ENCODE assay signal across 8 cellular contexts in the genomic region with DNA sequence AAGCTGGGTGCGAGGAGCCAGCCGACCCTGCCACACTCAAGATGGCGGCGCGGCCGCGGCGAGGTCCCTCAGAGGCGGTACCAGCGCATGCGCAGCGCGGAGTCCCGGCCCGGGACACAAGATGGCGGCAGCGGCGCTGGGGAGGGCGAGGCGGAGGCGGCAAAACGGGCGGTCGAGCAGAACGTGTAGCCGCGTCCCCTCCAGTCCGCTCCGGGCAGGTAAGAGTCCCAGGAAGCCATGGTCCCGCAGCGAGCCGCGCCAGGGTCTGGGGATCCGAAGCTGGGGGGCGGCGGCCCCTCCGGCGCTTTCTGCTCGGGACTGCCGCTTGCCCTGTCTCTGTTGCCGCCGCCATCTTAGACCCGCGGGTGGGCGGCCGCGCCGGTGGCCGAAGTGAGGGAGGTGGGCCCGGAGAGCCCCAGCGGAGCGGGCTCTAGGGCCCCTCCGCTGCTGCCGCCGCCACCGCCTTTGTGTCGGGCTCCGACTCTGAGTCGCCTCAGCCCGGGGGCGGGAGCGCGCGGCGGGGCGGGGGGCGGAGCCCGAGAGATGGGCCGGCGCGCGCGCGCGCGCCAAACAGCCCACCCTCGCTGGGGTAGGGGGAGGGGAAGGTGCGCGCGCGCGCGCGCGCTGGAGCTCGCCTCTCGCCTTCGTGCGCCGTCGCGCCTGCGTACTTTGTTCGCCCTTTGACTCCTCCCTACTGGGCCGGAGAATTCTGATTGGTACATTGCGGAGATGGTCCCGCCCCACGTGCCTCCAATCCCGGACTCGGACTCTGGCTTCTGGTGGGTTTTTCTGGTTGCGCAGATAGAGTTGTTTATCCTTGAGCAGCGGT. TPM values are rescaled to one million over a fixed set of nuclear protein-coding genes. Genes with fewer than 3 reads are reported as not detected.
DNase-seq lines count a peak whose midpoint lies in the region; ATAC-seq, FAIRE-seq and TF ChIP-seq lines count a peak whose summit lies in the region.

A gene (plus strand): TSS at position 97 of the 829 bp plus-strand sequence. CDS start 4,317 bp downstream, outside the sequence.

- H3K27ac ChIP-seq in smooth muscle cell (ENCODE audit: low read depth) = peak within 1 kb of the TSS; percentile 100

- H3K36me3 Mint-ChIP-seq in WTC11 = peaks cover 25% of the 10 kb centered on the region

- no peaks in the 10 kb centered on the region for H3K27me3 ChIP-seq in bronchial epithelial cell (ENCODE audit: control insufficient read depth, insufficient read depth, low read length)
- no peaks in the 10 kb centered on the region for H3K27me3 ChIP-seq in smooth muscle cell (ENCODE audit: low read depth)

- H3K4me3 Mint-ChIP-seq in WTC11 = peak within 1 kb of the TSS; percentile 96

- CTCF ChIA-PET in WTC11 (lab: Charles Lee) = interaction anchor here (0.6 to 5.0 kb wide), 18 partner anchors 12 to 623 kb away, joined by 3 to 48 read pairs (median 4); a partner anchor contains a TSS

- H3K4me1 Mint-ChIP-seq in WTC11 = peaks cover 39% of the 10 kb centered on the region

- peaks cover 8% of the 10 kb centered on the region for H3F3A ChIP-seq in smooth muscle cell (ENCODE audit: low read depth)

- TF ChIP-seq CTCF in WTC11 (IDR thresholded peaks at IDR 0.05) (no peak), bronchial epithelial cell (IDR thresholded peaks at IDR 0.05; ENCODE audit: insufficient read depth, low read length, severe bottlenecking) (no peak), smooth muscle cell (IDR thresholded peaks at IDR 0.05; ENCODE audit: borderline replicate concordance, insufficient read depth, poor library complexity, severe bottlenecking) (no peak)

- H3K4me3 ChIP-seq in bronchial epithelial cell (ENCODE audit: low read depth, low read length) = peak within 1 kb of the TSS; percentile 98
- H3K4me3 ChIP-seq in smooth muscle cell = peak within 1 kb of the TSS; percentile 94

- FAIRE-seq in bronchial epithelial cell (lab: Jason Lieb, UNC) = no peak

- H3K4me1 ChIP-seq in smooth muscle cell (ENCODE audit: low read depth) = peaks cover 10% of the 10 kb centered on the region

- peak within 1 kb of the TSS; percentile 100 for H3K27ac Mint-ChIP-seq in WTC11

- ATAC-seq in GM19023 (IDR thresholded peaks at IDR 0.05; ENCODE audit: unreplicated experiment) (peak; percentile 77), HG03196 (IDR thresholded peaks at IDR 0.05; ENCODE audit: unreplicated experiment) (peak; percentile 73), WTC11 (peak; percentile 63)

- H2AFZ ChIP-seq in smooth muscle cell (ENCODE audit: low read depth) = peak within 1 kb of the TSS; percentile 64

- peak within 1 kb of the TSS; percentile 100 for H3K9ac ChIP-seq in smooth muscle cell (ENCODE audit: low read depth)

- no peaks in the 10 kb centered on the region for H3K9me3 Mint-ChIP-seq in WTC11

- peaks cover 35% of the 10 kb centered on the region for H3K79me2 ChIP-seq in smooth muscle cell (ENCODE audit: low read depth)

- H3K9me3 ChIP-seq in smooth muscle cell (replicated peaks; ENCODE audit: low read depth) = no peaks in the 10 kb centered on the region

- peaks cover 49% of the 10 kb centered on the region for H4K20me1 ChIP-seq in smooth muscle cell (ENCODE audit: low read depth)

- H3K27me3 Mint-ChIP-seq in WTC11 (ENCODE audit: low read depth) = no peaks in the 10 kb centered on the region

- WGBS in smooth muscle cell (ENCODE audit: low lambda C conversion rate) = under 1% methylated on average over 55 of the region's 102 CpGs

- H3K4me2 ChIP-seq in smooth muscle cell = peak within 1 kb of the TSS; percentile 99

- H3K36me3 ChIP-seq in bronchial epithelial cell (ENCODE audit: control insufficient read depth, insufficient read depth, low read length) (peaks cover 15% of the 10 kb centered on the region), smooth muscle cell (ENCODE audit: low read depth) (peaks cover 2% of the 10 kb centered on the region)

- DNase-seq in AG08396 (ENCODE audit: low spot score) (peak; percentile 99), NCI-H226 (peak; percentile 96), WTC11 (ENCODE audit: low spot score) (peak; percentile 98), bronchial epithelial cell (ENCODE audit: low read depth) (peak; percentile 88), iPS-NIHi7 (ENCODE audit: extremely low spot score) (peak; percentile 99), smooth muscle cell (lab: John Stamatoyannopoulos, UW; ENCODE audit: unreplicated experiment) (peak; percentile 92)

- POLR2A ChIA-PET in WTC11 (lab: Charles Lee) = interaction anchor here (0.6 to 3.4 kb wide), 23 partner anchors 13 to 498 kb away, joined by 3 to 43 read pairs (median 4); a partner anchor contains a TSS

TF ChIP-seq in WTC11, 78 proteins besides CTCF, POLR2A, EP300 and RAD21 (continues in another document):
- TF ChIP-seq, protein P1, sequence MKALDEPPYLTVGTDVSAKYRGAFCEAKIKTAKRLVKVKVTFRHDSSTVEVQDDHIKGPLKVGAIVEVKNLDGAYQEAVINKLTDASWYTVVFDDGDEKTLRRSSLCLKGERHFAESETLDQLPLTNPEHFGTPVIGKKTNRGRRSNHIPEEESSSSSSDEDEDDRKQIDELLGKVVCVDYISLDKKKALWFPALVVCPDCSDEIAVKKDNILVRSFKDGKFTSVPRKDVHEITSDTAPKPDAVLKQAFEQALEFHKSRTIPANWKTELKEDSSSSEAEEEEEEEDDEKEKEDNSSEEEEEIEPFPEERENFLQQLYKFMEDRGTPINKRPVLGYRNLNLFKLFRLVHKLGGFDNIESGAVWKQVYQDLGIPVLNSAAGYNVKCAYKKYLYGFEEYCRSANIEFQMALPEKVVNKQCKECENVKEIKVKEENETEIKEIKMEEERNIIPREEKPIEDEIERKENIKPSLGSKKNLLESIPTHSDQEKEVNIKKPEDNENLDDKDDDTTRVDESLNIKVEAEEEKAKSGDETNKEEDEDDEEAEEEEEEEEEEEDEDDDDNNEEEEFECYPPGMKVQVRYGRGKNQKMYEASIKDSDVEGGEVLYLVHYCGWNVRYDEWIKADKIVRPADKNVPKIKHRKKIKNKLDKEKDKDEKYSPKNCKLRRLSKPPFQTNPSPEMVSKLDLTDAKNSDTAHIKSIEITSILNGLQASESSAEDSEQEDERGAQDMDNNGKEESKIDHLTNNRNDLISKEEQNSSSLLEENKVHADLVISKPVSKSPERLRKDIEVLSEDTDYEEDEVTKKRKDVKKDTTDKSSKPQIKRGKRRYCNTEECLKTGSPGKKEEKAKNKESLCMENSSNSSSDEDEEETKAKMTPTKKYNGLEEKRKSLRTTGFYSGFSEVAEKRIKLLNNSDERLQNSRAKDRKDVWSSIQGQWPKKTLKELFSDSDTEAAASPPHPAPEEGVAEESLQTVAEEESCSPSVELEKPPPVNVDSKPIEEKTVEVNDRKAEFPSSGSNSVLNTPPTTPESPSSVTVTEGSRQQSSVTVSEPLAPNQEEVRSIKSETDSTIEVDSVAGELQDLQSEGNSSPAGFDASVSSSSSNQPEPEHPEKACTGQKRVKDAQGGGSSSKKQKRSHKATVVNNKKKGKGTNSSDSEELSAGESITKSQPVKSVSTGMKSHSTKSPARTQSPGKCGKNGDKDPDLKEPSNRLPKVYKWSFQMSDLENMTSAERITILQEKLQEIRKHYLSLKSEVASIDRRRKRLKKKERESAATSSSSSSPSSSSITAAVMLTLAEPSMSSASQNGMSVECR (CRISPR knock-in tag; IDR thresholded peaks at IDR 0.05; ENCODE audit: borderline replicate concordance) = peak; percentile 76; the same call in 1 of the 2 replicates
- no peak for TF ChIP-seq ZNF138 (CRISPR knock-in tag; conservative IDR thresholded peaks at IDR 0.05)
- TF ChIP-seq, protein P2, sequence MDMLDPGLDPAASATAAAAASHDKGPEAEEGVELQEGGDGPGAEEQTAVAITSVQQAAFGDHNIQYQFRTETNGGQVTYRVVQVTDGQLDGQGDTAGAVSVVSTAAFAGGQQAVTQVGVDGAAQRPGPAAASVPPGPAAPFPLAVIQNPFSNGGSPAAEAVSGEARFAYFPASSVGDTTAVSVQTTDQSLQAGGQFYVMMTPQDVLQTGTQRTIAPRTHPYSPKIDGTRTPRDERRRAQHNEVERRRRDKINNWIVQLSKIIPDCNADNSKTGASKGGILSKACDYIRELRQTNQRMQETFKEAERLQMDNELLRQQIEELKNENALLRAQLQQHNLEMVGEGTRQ (CRISPR knock-in tag; IDR thresholded peaks at IDR 0.05) = peak; percentile 88
- TF ChIP-seq, protein P3, sequence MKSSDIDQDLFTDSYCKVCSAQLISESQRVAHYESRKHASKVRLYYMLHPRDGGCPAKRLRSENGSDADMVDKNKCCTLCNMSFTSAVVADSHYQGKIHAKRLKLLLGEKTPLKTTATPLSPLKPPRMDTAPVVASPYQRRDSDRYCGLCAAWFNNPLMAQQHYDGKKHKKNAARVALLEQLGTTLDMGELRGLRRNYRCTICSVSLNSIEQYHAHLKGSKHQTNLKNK (CRISPR knock-in tag; IDR thresholded peaks at IDR 0.05) = peak; percentile 80; the same call in 1 of the 2 replicates
- TF ChIP-seq ZBTB21 (CRISPR knock-in tag; IDR thresholded peaks at IDR 0.05; ENCODE audit: borderline replicate concordance) = 0 out of 2 replicates have a peak, but pooled peaks have one; percentile 56
- TF ChIP-seq ZNF121 (CRISPR knock-in tag; IDR thresholded peaks at IDR 0.05) = 0 out of 2 replicates have a peak, but pooled peaks have one; percentile 34
- TF ChIP-seq GABPB1 (CRISPR knock-in tag; IDR thresholded peaks at IDR 0.05) = peak; percentile 63
- TF ChIP-seq ZNF219 (CRISPR knock-in tag; IDR thresholded peaks at IDR 0.05; ENCODE audit: borderline replicate concordance) = peak; percentile 75; the same call in 1 of the 2 replicates
- TF ChIP-seq, protein P4, sequence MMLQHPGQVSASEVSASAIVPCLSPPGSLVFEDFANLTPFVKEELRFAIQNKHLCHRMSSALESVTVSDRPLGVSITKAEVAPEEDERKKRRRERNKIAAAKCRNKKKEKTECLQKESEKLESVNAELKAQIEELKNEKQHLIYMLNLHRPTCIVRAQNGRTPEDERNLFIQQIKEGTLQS (CRISPR knock-in tag; conservative IDR thresholded peaks at IDR 0.05) = no peak
- TF ChIP-seq, protein P5, sequence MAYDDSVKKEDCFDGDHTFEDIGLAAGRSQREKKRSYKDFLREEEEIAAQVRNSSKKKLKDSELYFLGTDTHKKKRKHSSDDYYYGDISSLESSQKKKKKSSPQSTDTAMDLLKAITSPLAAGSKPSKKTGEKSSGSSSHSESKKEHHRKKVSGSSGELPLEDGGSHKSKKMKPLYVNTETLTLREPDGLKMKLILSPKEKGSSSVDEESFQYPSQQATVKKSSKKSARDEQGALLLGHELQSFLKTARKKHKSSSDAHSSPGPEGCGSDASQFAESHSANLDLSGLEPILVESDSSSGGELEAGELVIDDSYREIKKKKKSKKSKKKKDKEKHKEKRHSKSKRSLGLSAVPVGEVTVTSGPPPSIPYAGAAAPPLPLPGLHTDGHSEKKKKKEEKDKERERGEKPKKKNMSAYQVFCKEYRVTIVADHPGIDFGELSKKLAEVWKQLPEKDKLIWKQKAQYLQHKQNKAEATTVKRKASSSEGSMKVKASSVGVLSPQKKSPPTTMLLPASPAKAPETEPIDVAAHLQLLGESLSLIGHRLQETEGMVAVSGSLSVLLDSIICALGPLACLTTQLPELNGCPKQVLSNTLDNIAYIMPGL (CRISPR knock-in tag; IDR thresholded peaks at IDR 0.05) = peak; percentile 31; the same call in 1 of the 2 replicates
- TF ChIP-seq FOXK1 (CRISPR knock-in tag; IDR thresholded peaks at IDR 0.05) = peak; percentile 74

RNA-seq across cellular contexts. Expression of the gene that starts here (rescaled TPM):
- total RNA-seq in WTC11 (2021) = 37.7 to 42.2 TPM (median 39.4 TPM) in 3 replicates
- total RNA-seq in bronchial epithelial cell = 4.6 and 6.3 TPM in 2 replicates
- total RNA-seq in smooth muscle cell = 13.5 and 15.4 TPM in 2 replicates
- polyA plus RNA-seq in smooth muscle cell = 37.2 and 38.9 TPM in 2 replicates

Comparison
In these comparisons a context has a peak if more than half of its experiments do, and no peak if none do; other contexts are left out.
1. Peak in every context shown above with its lines: DNase-seq, ATAC-seq, H3K4me3 ChIP-seq and H3K27ac ChIP-seq.